1 cellular context compared by ENCODE assay signal in the genomic region with DNA sequence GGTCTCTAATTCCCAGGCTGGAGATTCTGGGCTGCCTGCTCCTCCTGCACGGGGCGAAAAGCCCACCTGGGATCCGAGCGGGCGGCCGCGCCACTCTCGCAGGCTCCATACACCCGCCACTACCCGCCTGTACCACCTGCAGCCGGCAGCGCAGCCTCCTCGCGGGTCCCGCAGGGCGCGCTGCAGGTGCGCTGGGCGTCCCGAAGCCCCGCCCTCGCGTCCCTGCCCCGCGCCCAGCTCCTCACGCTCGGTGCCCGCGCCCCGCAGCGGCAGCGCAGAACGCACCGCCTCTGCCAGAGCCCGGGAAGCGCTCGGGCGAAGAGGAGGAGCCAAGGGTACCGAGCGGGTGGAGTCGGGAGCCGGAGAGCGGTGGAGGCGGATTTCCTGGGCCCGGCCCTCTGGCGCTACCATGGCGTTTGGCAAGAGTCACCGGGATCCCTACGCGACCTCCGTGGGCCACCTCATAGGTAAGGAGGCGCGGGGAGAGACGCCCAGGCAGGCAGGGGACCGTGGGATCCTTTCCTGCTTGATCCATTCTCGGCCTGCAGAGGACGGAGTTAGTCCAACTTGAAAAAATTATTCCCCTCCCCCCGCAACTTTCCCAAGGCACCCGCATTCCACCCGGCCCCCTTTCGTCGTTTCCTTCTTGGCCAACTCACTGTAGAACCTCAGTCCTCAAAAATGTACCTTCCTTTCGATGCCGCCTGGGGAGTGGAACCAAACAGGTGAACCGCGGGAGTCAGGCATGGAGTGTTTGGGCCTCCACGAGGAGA.
TF ChIP-seq lines count a peak whose summit lies in the region.

A gene with protein sequence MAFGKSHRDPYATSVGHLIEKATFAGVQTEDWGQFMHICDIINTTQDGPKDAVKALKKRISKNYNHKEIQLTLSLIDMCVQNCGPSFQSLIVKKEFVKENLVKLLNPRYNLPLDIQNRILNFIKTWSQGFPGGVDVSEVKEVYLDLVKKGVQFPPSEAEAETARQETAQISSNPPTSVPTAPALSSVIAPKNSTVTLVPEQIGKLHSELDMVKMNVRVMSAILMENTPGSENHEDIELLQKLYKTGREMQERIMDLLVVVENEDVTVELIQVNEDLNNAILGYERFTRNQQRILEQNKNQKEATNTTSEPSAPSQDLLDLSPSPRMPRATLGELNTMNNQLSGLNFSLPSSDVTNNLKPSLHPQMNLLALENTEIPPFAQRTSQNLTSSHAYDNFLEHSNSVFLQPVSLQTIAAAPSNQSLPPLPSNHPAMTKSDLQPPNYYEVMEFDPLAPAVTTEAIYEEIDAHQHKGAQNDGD (plus strand): TSS at position 396 of the 773 bp plus-strand sequence. CDS start 14 bp downstream, at position 410.

TF ChIP-seq in HEK293, 187 proteins besides CTCF, POLR2A, EP300 and RAD21 (continued from another document and continues in another):
- TF ChIP-seq, protein P1, sequence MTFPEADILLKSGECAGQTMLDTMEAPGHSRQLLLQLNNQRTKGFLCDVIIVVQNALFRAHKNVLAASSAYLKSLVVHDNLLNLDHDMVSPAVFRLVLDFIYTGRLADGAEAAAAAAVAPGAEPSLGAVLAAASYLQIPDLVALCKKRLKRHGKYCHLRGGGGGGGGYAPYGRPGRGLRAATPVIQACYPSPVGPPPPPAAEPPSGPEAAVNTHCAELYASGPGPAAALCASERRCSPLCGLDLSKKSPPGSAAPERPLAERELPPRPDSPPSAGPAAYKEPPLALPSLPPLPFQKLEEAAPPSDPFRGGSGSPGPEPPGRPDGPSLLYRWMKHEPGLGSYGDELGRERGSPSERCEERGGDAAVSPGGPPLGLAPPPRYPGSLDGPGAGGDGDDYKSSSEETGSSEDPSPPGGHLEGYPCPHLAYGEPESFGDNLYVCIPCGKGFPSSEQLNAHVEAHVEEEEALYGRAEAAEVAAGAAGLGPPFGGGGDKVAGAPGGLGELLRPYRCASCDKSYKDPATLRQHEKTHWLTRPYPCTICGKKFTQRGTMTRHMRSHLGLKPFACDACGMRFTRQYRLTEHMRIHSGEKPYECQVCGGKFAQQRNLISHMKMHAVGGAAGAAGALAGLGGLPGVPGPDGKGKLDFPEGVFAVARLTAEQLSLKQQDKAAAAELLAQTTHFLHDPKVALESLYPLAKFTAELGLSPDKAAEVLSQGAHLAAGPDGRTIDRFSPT (tag by site-specific recombination; IDR thresholded peaks at IDR 0.05), result peak; percentile 55; the same call in 1 of the 2 replicates
- no peak for TF ChIP-seq RBAK (tag by site-specific recombination; IDR thresholded peaks at IDR 0.05)
- no peak for TF ChIP-seq ZNF785 (tag by site-specific recombination; IDR thresholded peaks at IDR 0.05)
- TF ChIP-seq ZNF266 (tag by site-specific recombination; IDR thresholded peaks at IDR 0.05; ENCODE audit: low read depth), result no peak
- no peak for TF ChIP-seq ZNF548 (tag by site-specific recombination; IDR thresholded peaks at IDR 0.05)
- no peak for TF ChIP-seq ZNF670 (tag by site-specific recombination; IDR thresholded peaks at IDR 0.05; ENCODE audit: low read depth)
- TF ChIP-seq ZNF792 (tag by site-specific recombination; IDR thresholded peaks at IDR 0.05), result no peak
- no peak for TF ChIP-seq ZNF48 (tag by site-specific recombination; IDR thresholded peaks at IDR 0.05)
- TF ChIP-seq ELK4 (IDR thresholded peaks at IDR 0.05; ENCODE audit: borderline replicate concordance, low read depth, low read length), result no peak
- TF ChIP-seq ZSCAN30 (tag by site-specific recombination; IDR thresholded peaks at IDR 0.05), result no peak
- TF ChIP-seq, protein P2, sequence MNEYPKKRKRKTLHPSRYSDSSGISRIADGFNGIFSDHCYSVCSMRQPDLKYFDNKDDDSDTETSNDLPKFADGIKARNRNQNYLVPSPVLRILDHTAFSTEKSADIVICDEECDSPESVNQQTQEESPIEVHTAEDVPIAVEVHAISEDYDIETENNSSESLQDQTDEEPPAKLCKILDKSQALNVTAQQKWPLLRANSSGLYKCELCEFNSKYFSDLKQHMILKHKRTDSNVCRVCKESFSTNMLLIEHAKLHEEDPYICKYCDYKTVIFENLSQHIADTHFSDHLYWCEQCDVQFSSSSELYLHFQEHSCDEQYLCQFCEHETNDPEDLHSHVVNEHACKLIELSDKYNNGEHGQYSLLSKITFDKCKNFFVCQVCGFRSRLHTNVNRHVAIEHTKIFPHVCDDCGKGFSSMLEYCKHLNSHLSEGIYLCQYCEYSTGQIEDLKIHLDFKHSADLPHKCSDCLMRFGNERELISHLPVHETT (tag by site-specific recombination; IDR thresholded peaks at IDR 0.05), result no peak
- no peak for TF ChIP-seq ZNF621 (tag by site-specific recombination; IDR thresholded peaks at IDR 0.05)
- TF ChIP-seq, protein P3, sequence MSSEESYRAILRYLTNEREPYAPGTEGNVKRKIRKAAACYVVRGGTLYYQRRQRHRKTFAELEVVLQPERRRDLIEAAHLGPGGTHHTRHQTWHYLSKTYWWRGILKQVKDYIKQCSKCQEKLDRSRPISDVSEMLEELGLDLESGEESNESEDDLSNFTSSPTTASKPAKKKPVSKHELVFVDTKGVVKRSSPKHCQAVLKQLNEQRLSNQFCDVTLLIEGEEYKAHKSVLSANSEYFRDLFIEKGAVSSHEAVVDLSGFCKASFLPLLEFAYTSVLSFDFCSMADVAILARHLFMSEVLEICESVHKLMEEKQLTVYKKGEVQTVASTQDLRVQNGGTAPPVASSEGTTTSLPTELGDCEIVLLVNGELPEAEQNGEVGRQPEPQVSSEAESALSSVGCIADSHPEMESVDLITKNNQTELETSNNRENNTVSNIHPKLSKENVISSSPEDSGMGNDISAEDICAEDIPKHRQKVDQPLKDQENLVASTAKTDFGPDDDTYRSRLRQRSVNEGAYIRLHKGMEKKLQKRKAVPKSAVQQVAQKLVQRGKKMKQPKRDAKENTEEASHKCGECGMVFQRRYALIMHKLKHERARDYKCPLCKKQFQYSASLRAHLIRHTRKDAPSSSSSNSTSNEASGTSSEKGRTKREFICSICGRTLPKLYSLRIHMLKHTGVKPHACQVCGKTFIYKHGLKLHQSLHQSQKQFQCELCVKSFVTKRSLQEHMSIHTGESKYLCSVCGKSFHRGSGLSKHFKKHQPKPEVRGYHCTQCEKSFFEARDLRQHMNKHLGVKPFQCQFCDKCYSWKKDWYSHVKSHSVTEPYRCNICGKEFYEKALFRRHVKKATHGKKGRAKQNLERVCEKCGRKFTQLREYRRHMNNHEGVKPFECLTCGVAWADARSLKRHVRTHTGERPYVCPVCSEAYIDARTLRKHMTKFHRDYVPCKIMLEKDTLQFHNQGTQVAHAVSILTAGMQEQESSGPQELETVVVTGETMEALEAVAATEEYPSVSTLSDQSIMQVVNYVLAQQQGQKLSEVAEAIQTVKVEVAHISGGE (tag by site-specific recombination; conservative IDR thresholded peaks at IDR 0.05; ENCODE audit: low read depth), result peak; percentile 60
- TF ChIP-seq ZNF214 (tag by site-specific recombination; IDR thresholded peaks at IDR 0.05; ENCODE audit: borderline replicate concordance), result no peak
- TF ChIP-seq ZNF664 (tag by site-specific recombination; IDR thresholded peaks at IDR 0.05), result no peak
- TF ChIP-seq ZFP41 (tag by site-specific recombination; IDR thresholded peaks at IDR 0.05; ENCODE audit: borderline replicate concordance), result no peak
- 0 out of 2 replicates have a peak, but pooled peaks have one; percentile 16 for TF ChIP-seq PATZ1 (tag by site-specific recombination; IDR thresholded peaks at IDR 0.05)
- TF ChIP-seq HOXD13 (CRISPR knock-in tag; IDR thresholded peaks at IDR 0.05; ENCODE audit: borderline replicate concordance), result no peak
- TF ChIP-seq ZBTB6 (tag by site-specific recombination; IDR thresholded peaks at IDR 0.05), result no peak; the same call in 1 of the 2 replicates
- no peak for TF ChIP-seq ZNF37A (tag by site-specific recombination; IDR thresholded peaks at IDR 0.05)
- peak; percentile 66; the same call in 1 of the 2 replicates for TF ChIP-seq PRDM1 (tag by site-specific recombination; IDR thresholded peaks at IDR 0.05)
- TF ChIP-seq ZNF416 (tag by site-specific recombination; IDR thresholded peaks at IDR 0.05), result no peak
- TF ChIP-seq ZNF18 (tag by site-specific recombination; IDR thresholded peaks at IDR 0.05), result no peak
- no peak for TF ChIP-seq ZNF837 (tag by site-specific recombination; IDR thresholded peaks at IDR 0.05)
- no peak for TF ChIP-seq ZNF354C (tag by site-specific recombination; IDR thresholded peaks at IDR 0.05; ENCODE audit: borderline replicate concordance, low read depth)
- TF ChIP-seq ZNF433 (tag by site-specific recombination; IDR thresholded peaks at IDR 0.05; ENCODE audit: low read depth), result no peak
- TF ChIP-seq KLF9 (tag by site-specific recombination; IDR thresholded peaks at IDR 0.05; ENCODE audit: low read depth), result no peak
- TF ChIP-seq ZNF292 (tag by site-specific recombination; IDR thresholded peaks at IDR 0.05; ENCODE audit: borderline replicate concordance, low read depth), result no peak
- TF ChIP-seq ZNF426 (tag by site-specific recombination; IDR thresholded peaks at IDR 0.05), result no peak
- no peak for TF ChIP-seq ZNF777 (tag by site-specific recombination; IDR thresholded peaks at IDR 0.05; ENCODE audit: borderline replicate concordance)
- TF ChIP-seq ZNF530 (tag by site-specific recombination; IDR thresholded peaks at IDR 0.05; ENCODE audit: low read depth), result no peak
- no peak for TF ChIP-seq ZNF521 (tag by site-specific recombination; IDR thresholded peaks at IDR 0.05)
- no peak for TF ChIP-seq ZFP37 (tag by site-specific recombination; IDR thresholded peaks at IDR 0.05)
- no peak for TF ChIP-seq ZNF239 (tag by site-specific recombination; IDR thresholded peaks at IDR 0.05)
- no peak for TF ChIP-seq YY1 (tag by site-specific recombination; IDR thresholded peaks at IDR 0.05)
- TF ChIP-seq, protein P4, sequence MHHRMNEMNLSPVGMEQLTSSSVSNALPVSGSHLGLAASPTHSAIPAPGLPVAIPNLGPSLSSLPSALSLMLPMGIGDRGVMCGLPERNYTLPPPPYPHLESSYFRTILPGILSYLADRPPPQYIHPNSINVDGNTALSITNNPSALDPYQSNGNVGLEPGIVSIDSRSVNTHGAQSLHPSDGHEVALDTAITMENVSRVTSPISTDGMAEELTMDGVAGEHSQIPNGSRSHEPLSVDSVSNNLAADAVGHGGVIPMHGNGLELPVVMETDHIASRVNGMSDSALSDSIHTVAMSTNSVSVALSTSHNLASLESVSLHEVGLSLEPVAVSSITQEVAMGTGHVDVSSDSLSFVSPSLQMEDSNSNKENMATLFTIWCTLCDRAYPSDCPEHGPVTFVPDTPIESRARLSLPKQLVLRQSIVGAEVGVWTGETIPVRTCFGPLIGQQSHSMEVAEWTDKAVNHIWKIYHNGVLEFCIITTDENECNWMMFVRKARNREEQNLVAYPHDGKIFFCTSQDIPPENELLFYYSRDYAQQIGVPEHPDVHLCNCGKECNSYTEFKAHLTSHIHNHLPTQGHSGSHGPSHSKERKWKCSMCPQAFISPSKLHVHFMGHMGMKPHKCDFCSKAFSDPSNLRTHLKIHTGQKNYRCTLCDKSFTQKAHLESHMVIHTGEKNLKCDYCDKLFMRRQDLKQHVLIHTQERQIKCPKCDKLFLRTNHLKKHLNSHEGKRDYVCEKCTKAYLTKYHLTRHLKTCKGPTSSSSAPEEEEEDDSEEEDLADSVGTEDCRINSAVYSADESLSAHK (tag by site-specific recombination; IDR thresholded peaks at IDR 0.05), result no peak
- TF ChIP-seq ZXDB (tag by site-specific recombination; IDR thresholded peaks at IDR 0.05), result peak; percentile 57; the same call in 1 of the 2 replicates
- no peak for TF ChIP-seq HOXC10 (CRISPR knock-in tag; IDR thresholded peaks at IDR 0.05)
- TF ChIP-seq ZNF645 (tag by site-specific recombination; IDR thresholded peaks at IDR 0.05), result no peak
